In genomic region chr10:104267721-104268690, GRCh38 we compare ENCODE assay signal across 8 cellular contexts. TPM values are rescaled to one million over a fixed set of nuclear protein-coding genes. Genes with fewer than 3 reads are reported as not detected.
DNase-seq lines count a peak whose midpoint lies in the region; ATAC-seq and TF ChIP-seq lines count a peak whose summit lies in the region.

No MANE protein-coding gene starts in this region.

- peaks cover 0 to 47% (median 19%) of the 10 kb centered on the region in 9 donors for H3K4me1 ChIP-seq in heart right ventricle

- no peaks in the 10 kb centered on the region for H3K9me3 ChIP-seq in heart right ventricle

- DNase-seq in heart right ventricle (no peak), cardiac septum (ENCODE audit: low spot score) (no peak), glutamatergic neuron (no peak), COR-L47 (lab: John Stamatoyannopoulos, UW) (no peak), NCI-H2081 treated with DMSO at 0.1 percent for 48 hours (lab: John Stamatoyannopoulos, UW) (no peak)
- DNase-seq in activated T-cell treated with anti-CD3 and anti-CD28 coated beads, Interleukin-2, amount 50 U/mL, for 4 hours = no peak

- H3K4me3 Mint-ChIP-seq in activated T-cell treated with anti-CD3 and anti-CD28 coated beads, Interleukin-2, amount 50 U/mL, for 4 hours = peak overlapping the region; percentile 87
- peak overlapping the region; percentile 88 for H3K4me3 Mint-ChIP-seq in glutamatergic neuron (ENCODE audit: unreplicated experiment)

- peak overlapping the region; percentile 68 for H3K27ac Mint-ChIP-seq in glutamatergic neuron (ENCODE audit: unreplicated experiment)

- WGBS in heart right ventricle, 2 donors = 60 to 62% methylated on average over 23 of the region's 23 CpGs

- H3K4me1 Mint-ChIP-seq in activated T-cell treated with anti-CD3 and anti-CD28 coated beads, Interleukin-2, amount 50 U/mL, for 4 hours (ENCODE audit: low read depth) = peaks cover 44% of the 10 kb centered on the region
- peaks cover 4% of the 10 kb centered on the region for H3K4me1 Mint-ChIP-seq in glutamatergic neuron (ENCODE audit: low read depth, unreplicated experiment)

- TF ChIP-seq CTCF in heart right ventricle (IDR thresholded peaks at IDR 0.05) = no peak
- TF ChIP-seq CTCF in glutamatergic neuron (IDR thresholded peaks at IDR 0.05; ENCODE audit: partially characterized antibody, unreplicated experiment) = no peak

- H3K9me3 Mint-ChIP-seq in activated T-cell treated with anti-CD3 and anti-CD28 coated beads, Interleukin-2, amount 50 U/mL, for 4 hours = no peaks in the 10 kb centered on the region
- no peaks in the 10 kb centered on the region for H3K9me3 Mint-ChIP-seq in glutamatergic neuron (ENCODE audit: unreplicated experiment)

- peaks cover 0 to 56% (median 37%) of the 10 kb centered on the region in 9 donors for H3K36me3 ChIP-seq in heart right ventricle

- H3K27me3 ChIP-seq in heart right ventricle = no peaks in the 10 kb centered on the region

- H3K4me3 ChIP-seq in heart right ventricle (peak overlapping the region; percentile 47 to 88 (median 70)), skin epidermis (peak overlapping the region; percentile 64 to 89 (median 78))

- intact Hi-C loops in heart right ventricle (cut with DNase I) (no loop called here), cardiac septum (cut with DNase I) (loop anchor here (10.0 kb wide), 1 partner anchor 143 kb away; the partner anchor contains the start of gene SFR1)

- ATAC-seq in heart right ventricle (peak in 1 of 8 donors; percentile 2), GM19351 (IDR thresholded peaks at IDR 0.05; ENCODE audit: unreplicated experiment) (no peak)
- peak; percentile 46 to 48 for ATAC-seq in activated T-cell treated with anti-CD3 and anti-CD28 coated beads, Interleukin-2, amount 50 U/mL, for 4 hours

- H3K27ac ChIP-seq in heart right ventricle (peak overlapping the region in 9 of 10 donors; percentile 70 to 93 (median 81)), skin epidermis (peak overlapping the region in 20 of 21 experiments; percentile 79 to 95 (median 88))

- no peaks in the 10 kb centered on the region for H3K27me3 Mint-ChIP-seq in activated T-cell treated with anti-CD3 and anti-CD28 coated beads, Interleukin-2, amount 50 U/mL, for 4 hours (ENCODE audit: low read depth)
- peaks cover 2% of the 10 kb centered on the region for H3K27me3 Mint-ChIP-seq in glutamatergic neuron (ENCODE audit: unreplicated experiment)

- H3K36me3 Mint-ChIP-seq in activated T-cell treated with anti-CD3 and anti-CD28 coated beads, Interleukin-2, amount 50 U/mL, for 4 hours (ENCODE audit: insufficient read depth) = peaks cover 37% of the 10 kb centered on the region
- no peaks in the 10 kb centered on the region for H3K36me3 Mint-ChIP-seq in glutamatergic neuron (ENCODE audit: unreplicated experiment)

RNA-seq across cellular contexts. Expression of gene GSTO2, which starts 1.0 kb away (rescaled TPM):
- total RNA-seq in heart right ventricle = 1 to 10 TPM in 4 of 10 donors, under 1 TPM in 6; 0.57 to 1.6 (median 0.97) TPM
- polyA plus RNA-seq in heart right ventricle = under 1 TPM; 0.25 to 0.51 TPM
- 0.67 TPM for total RNA-seq in cardiac septum
- total RNA-seq in activated T-cell treated with anti-CD3 and anti-CD28 coated beads, Interleukin-2, amount 50 U/mL, for 4 hours = 1 to 10 TPM in 1 of 3 donors, under 1 TPM in 2; 0.33 to 1.1 (median 0.73) TPM
- total RNA-seq in glutamatergic neuron (ENCODE audit: unreplicated experiment) = 2.0 TPM

RNA-seq across cellular contexts. Expression of gene GSTO1, which starts 13.3 kb away (rescaled TPM):
- total RNA-seq in heart right ventricle = 100 to 1,000 TPM; 161 to 372 (median 220) TPM
- 100 to 1,000 TPM; 339 to 570 TPM for polyA plus RNA-seq in heart right ventricle
- 209 TPM for total RNA-seq in cardiac septum
- total RNA-seq in activated T-cell treated with anti-CD3 and anti-CD28 coated beads, Interleukin-2, amount 50 U/mL, for 4 hours = 100 to 1,000 TPM in 1 of 3 donors, 10 to 100 TPM in 2; 74.8 to 115 (median 94.5) TPM
- 26.8 TPM for total RNA-seq in glutamatergic neuron (ENCODE audit: unreplicated experiment)

RNA-seq across cellular contexts. Expression of gene CFAP43, which starts 35.8 kb away (rescaled TPM):
- total RNA-seq in heart right ventricle = under 1 TPM in 4 of 10 donors, not detected in 6; 0.09 to 0.15 (median 0.12) TPM
- under 1 TPM; 0.06 to 0.37 TPM for polyA plus RNA-seq in heart right ventricle
- 0.08 TPM for total RNA-seq in cardiac septum
- under 1 TPM in 1 of 3 donors, not detected in 2; 0.20 TPM for total RNA-seq in activated T-cell treated with anti-CD3 and anti-CD28 coated beads, Interleukin-2, amount 50 U/mL, for 4 hours
- 0.44 TPM for total RNA-seq in glutamatergic neuron (ENCODE audit: unreplicated experiment)
